In genomic region chr6:160254467-160255312, GRCh38 we compare ENCODE assay signal across 2 cellular contexts.
TF ChIP-seq lines count a peak whose summit lies in the region.

No MANE protein-coding gene starts in this region.

TF ChIP-seq in A549, 52 proteins besides CTCF, POLR2A, EP300 and RAD21 (continued from another document):
- TF ChIP-seq HES2 (IDR thresholded peaks at IDR 0.05), result no peak
- TF ChIP-seq CBX2 (IDR thresholded peaks at IDR 0.05; ENCODE audit: borderline replicate concordance, low read depth), result no peak
- TF ChIP-seq EHMT2 (IDR thresholded peaks at IDR 0.05; ENCODE audit: low read depth), result no peak
- TF ChIP-seq GATA3 (IDR thresholded peaks at IDR 0.05; ENCODE audit: borderline replicate concordance), result peak; percentile 93
- no peak for TF ChIP-seq KDM1A (IDR thresholded peaks at IDR 0.05; ENCODE audit: low read depth)
- TF ChIP-seq HDAC2 (IDR thresholded peaks at IDR 0.05), result no peak
- no peak for TF ChIP-seq ZSCAN20 (CRISPR knock-in tag; IDR thresholded peaks at IDR 0.05)
- peak; percentile 79 for TF ChIP-seq MAX (IDR thresholded peaks at IDR 0.05)
- peak; percentile 78 to 84 for TF ChIP-seq JUN (IDR thresholded peaks at IDR 0.05)
- TF ChIP-seq RCOR1 (IDR thresholded peaks at IDR 0.05; ENCODE audit: low read depth, low read length), result no peak
- no peak for TF ChIP-seq HOXB13 (CRISPR knock-in tag; IDR thresholded peaks at IDR 0.05; ENCODE audit: low read depth)
- no peak for TF ChIP-seq HMGXB4 (CRISPR knock-in tag; IDR thresholded peaks at IDR 0.05; ENCODE audit: borderline replicate concordance)
- 0 out of 2 replicates have a peak, but pooled peaks have one; percentile 11 for TF ChIP-seq USF2 (IDR thresholded peaks at IDR 0.05)
- peak; percentile 45 for TF ChIP-seq SMC3 (IDR thresholded peaks at IDR 0.05)
- TF ChIP-seq MYC (IDR thresholded peaks at IDR 0.05; ENCODE audit: borderline replicate concordance, low read length), result no peak
- peak; percentile 71; the same call in 2 of the 3 replicates for TF ChIP-seq BCL3 (IDR thresholded peaks at IDR 0.05)
- TF ChIP-seq HOXA7 (CRISPR knock-in tag; IDR thresholded peaks at IDR 0.05), result no peak
- peak; percentile 18 to 83; a peak in 2 of 4 replicates for TF ChIP-seq CEBPB (IDR thresholded peaks at IDR 0.05)
- no peak for TF ChIP-seq CBX8 (IDR thresholded peaks at IDR 0.05)
- TF ChIP-seq JUNB (IDR thresholded peaks at IDR 0.05), result peak; percentile 94
- TF ChIP-seq PBX3 (IDR thresholded peaks at IDR 0.05), result peak; percentile 62
- peak; percentile 89 for TF ChIP-seq FOSL2 (IDR thresholded peaks at IDR 0.05)
- TF ChIP-seq FOSL2 (CRISPR knock-in tag; IDR thresholded peaks at IDR 0.05), result peak; percentile 90

TF ChIP-seq in liver, 16 proteins besides CTCF, POLR2A, EP300 and RAD21 (continued from another document):
- TF ChIP-seq ZBTB33 (IDR thresholded peaks at IDR 0.05) (peak; percentile 70), SP1 (IDR thresholded peaks at IDR 0.05) (peak; percentile 85), HNF4G (IDR thresholded peaks at IDR 0.05) (peak; percentile 65), JUND (IDR thresholded peaks at IDR 0.05) (peak; percentile 89 to 95)
